In the genomic region with DNA sequence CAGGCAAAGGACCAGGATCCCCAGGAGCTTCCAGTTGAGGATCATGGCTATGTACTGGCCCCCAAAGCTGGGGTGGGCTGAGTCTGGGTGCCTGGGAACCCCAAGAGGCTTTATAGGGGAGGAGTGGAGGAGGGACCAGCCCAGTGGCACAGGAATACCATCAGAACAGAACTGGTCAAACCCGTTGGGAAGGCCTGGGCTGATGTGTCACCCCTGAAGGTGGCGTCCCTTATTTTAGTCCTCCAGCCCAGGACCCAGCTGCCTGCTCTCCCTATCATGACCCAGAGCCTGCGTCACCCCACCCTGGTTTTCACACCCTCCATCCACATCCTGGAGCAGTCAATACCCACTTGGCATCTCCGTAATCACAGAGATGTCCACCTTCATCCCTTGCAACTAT, we compare ENCODE assay signal across 1 cellular context.
TF ChIP-seq lines count a peak whose summit lies in the region.

TSS of gene PSORS1C2 (minus strand) at position 85 of the 400 bp plus-strand sequence. CDS start at position 45, 40 bp downstream.

TF ChIP-seq in endothelial cell of umbilical vein, 7 proteins besides CTCF, POLR2A, EP300 and RAD21:
- TF ChIP-seq GATA2 (IDR thresholded peaks at IDR 0.05; ENCODE audit: insufficient read depth, insufficient read length, low read depth, low read length) (no peak), MAX (IDR thresholded peaks at IDR 0.05; ENCODE audit: insufficient read depth, insufficient read length) (no peak), POLR2AphosphoS5 (IDR thresholded peaks at IDR 0.05; ENCODE audit: insufficient read depth, low read depth, low read length) (no peak), MYC (IDR thresholded peaks at IDR 0.05; ENCODE audit: low read depth, low read length) (no peak), FOS (IDR thresholded peaks at IDR 0.05; ENCODE audit: borderline replicate concordance, insufficient read depth, low read length) (no peak), EZH2 (IDR thresholded peaks at IDR 0.05; ENCODE audit: borderline replicate concordance, low read depth, low read length, severe bottlenecking) (no peak), JUN (IDR thresholded peaks at IDR 0.05; ENCODE audit: borderline replicate concordance, insufficient read depth, insufficient read length, low read depth) (no peak)
